24 cellular contexts compared by ENCODE assay signal in genomic region chr5:147467973-147468508, GRCh38. TPM values are rescaled to one million over a fixed set of nuclear protein-coding genes. Genes with fewer than 3 reads are reported as not detected.
DNase-seq lines count a peak whose midpoint lies in the region; ATAC-seq, FAIRE-seq and TF ChIP-seq lines count a peak whose summit lies in the region.
"Had no signal": no experiment of that assay in that cellular context is flagged by ENCODE, and none has a peak within 500 bp of the region (broad histone marks: within the 10 kb centered on the region; RNA-seq: fewer than 3 reads in every experiment).

No MANE protein-coding gene starts in this region.

- TF ChIP-seq POLR2A in GM12892 (IDR thresholded peaks at IDR 0.05; ENCODE audit: low read depth, low read length), result no peak

- no peaks in the 10 kb centered on the region for H3K27me3 ChIP-seq in HUES6 (ENCODE audit: control insufficient read depth, insufficient read depth, low read length)
- H3K27me3 ChIP-seq in neural progenitor cell, result no peaks in the 10 kb centered on the region
- no peaks in the 10 kb centered on the region for H3K27me3 ChIP-seq in colonic mucosa

- ATAC-seq in activated CD8-positive, alpha-beta T cell treated with anti-CD3 and anti-CD28 coated beads, Interleukin-2, amount 10 ng/mL, durations not matched to agents 7 days and 5 days, result no peak

- DNase-seq in amniotic epithelial cell (ENCODE audit: low read depth) (peak; percentile 74), fibroblast of the aortic adventitia (ENCODE audit: low read depth) (peak; percentile 58), neural progenitor cell (ENCODE audit: low spot score) (peak; percentile 16), colonic mucosa (no peak), GM12892 (ENCODE audit: insufficient read length) (no peak)
- no peak for DNase-seq in activated CD8-positive, alpha-beta T cell treated with anti-CD3 and anti-CD28 coated beads, Interleukin-2, amount 10 ng/mL, durations not matched to agents 7 days and 5 days
- no peak for DNase-seq in activated CD4-positive, alpha-beta T cell treated with anti-CD3 and anti-CD28 coated beads, Interleukin-2, amount 10 ng/mL, durations not matched to agents 7 days and 5 days
- DNase-seq: C1 segment of cervical spinal cord; CD4-positive, alpha-beta memory T cell; COR-L47; NCI-H1092; NCI-H1417 treated with DMSO at 0.1 percent for 48 hours; NCI-H187; NCI-H2081 treated with DMSO at 0.1 percent for 48 hours; NCI-H2171; NCI-H226; NCI-H510A; NCI-H69; RPMI8226; SHP77 had no signal

- H3K4me1 ChIP-seq in HUES6 (ENCODE audit: control insufficient read depth, insufficient read depth, low read length), result peaks cover 33% of the 10 kb centered on the region
- H3K4me1 ChIP-seq in neural progenitor cell, result peaks cover 43% of the 10 kb centered on the region
- H3K4me1 ChIP-seq in colonic mucosa, result no peaks in the 10 kb centered on the region

- peaks cover 12% of the 10 kb centered on the region for H3K9me3 Mint-ChIP-seq in neural progenitor cell
- H3K9me3 Mint-ChIP-seq in activated CD8-positive, alpha-beta T cell treated with anti-CD3 and anti-CD28 coated beads, Interleukin-2, amount 10 ng/mL, durations not matched to agents 7 days and 5 days (ENCODE audit: insufficient read depth), result no peaks in the 10 kb centered on the region
- H3K9me3 Mint-ChIP-seq in activated CD4-positive, alpha-beta T cell treated with anti-CD3 and anti-CD28 coated beads, Interleukin-2, amount 10 ng/mL, durations not matched to agents 7 days and 5 days, result no peaks in the 10 kb centered on the region

- peaks cover 3% of the 10 kb centered on the region for H3K4me1 Mint-ChIP-seq in neural progenitor cell
- H3K4me1 Mint-ChIP-seq in activated CD8-positive, alpha-beta T cell treated with anti-CD3 and anti-CD28 coated beads, Interleukin-2, amount 10 ng/mL, durations not matched to agents 7 days and 5 days (ENCODE audit: low read depth), result no peaks in the 10 kb centered on the region
- no peaks in the 10 kb centered on the region for H3K4me1 Mint-ChIP-seq in activated CD4-positive, alpha-beta T cell treated with anti-CD3 and anti-CD28 coated beads, Interleukin-2, amount 10 ng/mL, durations not matched to agents 7 days and 5 days
- H3K4me1 Mint-ChIP-seq: CD4-positive, alpha-beta memory T cell had no signal

- TF ChIP-seq CTCF in fibroblast of the aortic adventitia (IDR thresholded peaks at IDR 0.05; ENCODE audit: insufficient read depth, low read length), result no peak
- TF ChIP-seq CTCF in neural progenitor cell (IDR thresholded peaks at IDR 0.05), result no peak
- no peak for TF ChIP-seq CTCF in colonic mucosa (IDR thresholded peaks at IDR 0.05)

- H3K4me3 Mint-ChIP-seq in neural progenitor cell, result no peak overlapping the region
- no peak overlapping the region for H3K4me3 Mint-ChIP-seq in activated CD8-positive, alpha-beta T cell treated with anti-CD3 and anti-CD28 coated beads, Interleukin-2, amount 10 ng/mL, durations not matched to agents 7 days and 5 days
- H3K4me3 Mint-ChIP-seq in activated CD4-positive, alpha-beta T cell treated with anti-CD3 and anti-CD28 coated beads, Interleukin-2, amount 10 ng/mL, durations not matched to agents 7 days and 5 days, result no peak overlapping the region
- H3K4me3 Mint-ChIP-seq: CD4-positive, alpha-beta memory T cell had no signal

- peaks cover 3% of the 10 kb centered on the region for H3K27me3 Mint-ChIP-seq in neural progenitor cell (ENCODE audit: insufficient read depth, low read depth)
- H3K27me3 Mint-ChIP-seq in activated CD8-positive, alpha-beta T cell treated with anti-CD3 and anti-CD28 coated beads, Interleukin-2, amount 10 ng/mL, durations not matched to agents 7 days and 5 days (ENCODE audit: low read depth), result no peaks in the 10 kb centered on the region
- no peaks in the 10 kb centered on the region for H3K27me3 Mint-ChIP-seq in activated CD4-positive, alpha-beta T cell treated with anti-CD3 and anti-CD28 coated beads, Interleukin-2, amount 10 ng/mL, durations not matched to agents 7 days and 5 days

- FAIRE-seq in GM12892 (lab: Jason Lieb, UNC), result no peak
- FAIRE-seq: G401.6, H54, HTR-8/SVneo had no signal

- no peaks in the 10 kb centered on the region for H3K9me3 ChIP-seq in HUES6 (ENCODE audit: control insufficient read depth, insufficient read depth, low read depth, low read length)
- no peaks in the 10 kb centered on the region for H3K9me3 ChIP-seq in neural progenitor cell (ENCODE audit: low read depth)
- H3K9me3 ChIP-seq in colonic mucosa, result no peaks in the 10 kb centered on the region

- peaks cover 44% of the 10 kb centered on the region for H3K36me3 Mint-ChIP-seq in neural progenitor cell
- H3K36me3 Mint-ChIP-seq in activated CD8-positive, alpha-beta T cell treated with anti-CD3 and anti-CD28 coated beads, Interleukin-2, amount 10 ng/mL, durations not matched to agents 7 days and 5 days (ENCODE audit: low read depth), result no peaks in the 10 kb centered on the region
- no peaks in the 10 kb centered on the region for H3K36me3 Mint-ChIP-seq in activated CD4-positive, alpha-beta T cell treated with anti-CD3 and anti-CD28 coated beads, Interleukin-2, amount 10 ng/mL, durations not matched to agents 7 days and 5 days (ENCODE audit: low read depth)
- H3K36me3 Mint-ChIP-seq: CD4-positive, alpha-beta memory T cell had no signal

- peak overlapping the region; percentile 81 for H3K27ac ChIP-seq in HUES6 (ENCODE audit: low read depth, low read length)
- H3K27ac ChIP-seq in neural progenitor cell, result peak overlapping the region; percentile 83
- no peak overlapping the region for H3K27ac ChIP-seq in colonic mucosa

- no peak overlapping the region for H2AFZ ChIP-seq in neural progenitor cell (replicated peaks)

- H3K9ac ChIP-seq in HUES6 (ENCODE audit: low read length) (no peak overlapping the region), neural progenitor cell (no peak overlapping the region), colonic mucosa (ENCODE audit: low read depth in 2 of 2, low read length in 2 of 2) (no peak overlapping the region)

- CTCF ChIA-PET in activated CD8-positive, alpha-beta T cell treated with anti-CD3 and anti-CD28 coated beads, Interleukin-2, amount 10 ng/mL, durations not matched to agents 7 days and 5 days (lab: Charles Lee), result interaction anchor here (0.9 kb wide), 1 partner anchor 109 kb away, joined by 4 read pairs; no protein-coding TSS in a partner anchor
- CTCF ChIA-PET in activated CD4-positive, alpha-beta T cell treated with anti-CD3 and anti-CD28 coated beads, Interleukin-2, amount 10 ng/mL, durations not matched to agents 7 days and 5 days (lab: Charles Lee), result no interaction called here

- peak overlapping the region; percentile 11 for H3K4me2 ChIP-seq in neural progenitor cell

- POLR2A ChIA-PET in activated CD8-positive, alpha-beta T cell treated with anti-CD3 and anti-CD28 coated beads, Interleukin-2, amount 10 ng/mL, durations not matched to agents 7 days and 5 days (lab: Charles Lee), result no interaction called here
- POLR2A ChIA-PET in activated CD4-positive, alpha-beta T cell treated with anti-CD3 and anti-CD28 coated beads, Interleukin-2, amount 10 ng/mL, durations not matched to agents 7 days and 5 days (lab: Charles Lee), result no interaction called here

- H3K4me3 ChIP-seq in HUES6 (ENCODE audit: low read depth, low read length) (no peak overlapping the region), fibroblast of the aortic adventitia (ENCODE audit: low read depth, low read length) (no peak overlapping the region), neural progenitor cell (no peak overlapping the region), colonic mucosa (no peak overlapping the region)

- H3K36me3 ChIP-seq in HUES6 (ENCODE audit: control insufficient read depth, insufficient read depth, low read length), result no peaks in the 10 kb centered on the region
- no peaks in the 10 kb centered on the region for H3K36me3 ChIP-seq in neural progenitor cell
- no peaks in the 10 kb centered on the region for H3K36me3 ChIP-seq in colonic mucosa

- peaks cover 100% of the 10 kb centered on the region for H3K79me2 ChIP-seq in neural progenitor cell (ENCODE audit: low read depth)

- H3F3A ChIP-seq in neural progenitor cell (ENCODE audit: low read depth), result peaks cover 63% of the 10 kb centered on the region

- H3K27ac Mint-ChIP-seq in neural progenitor cell, result no peak overlapping the region
- H3K27ac Mint-ChIP-seq in activated CD8-positive, alpha-beta T cell treated with anti-CD3 and anti-CD28 coated beads, Interleukin-2, amount 10 ng/mL, durations not matched to agents 7 days and 5 days, result no peak overlapping the region
- no peak overlapping the region for H3K27ac Mint-ChIP-seq in activated CD4-positive, alpha-beta T cell treated with anti-CD3 and anti-CD28 coated beads, Interleukin-2, amount 10 ng/mL, durations not matched to agents 7 days and 5 days
- H3K27ac Mint-ChIP-seq: CD4-positive, alpha-beta memory T cell had no signal

- intact Hi-C loops in colonic mucosa (cut with DNase I), result no loop called here

- peaks cover under 1% of the 10 kb centered on the region for H4K20me1 ChIP-seq in neural progenitor cell (ENCODE audit: low read depth)

RNA-seq across cellular contexts. Expression of gene DPYSL3, which starts 41.8 kb away (rescaled TPM):
- total RNA-seq in fibroblast of the aortic adventitia (ENCODE audit: low replicate concordance) (89.6 and 157 TPM in 2 replicates), neural progenitor cell (ENCODE audit: low replicate concordance) (414 and 462 TPM in 2 replicates), colonic mucosa (10 to 100 TPM in 1 of 2 donors, 1 to 10 TPM in 1; 8.8 to 32.2 TPM)
- under 1 TPM in 1 of 2 experiments, not detected in 1; 0.23 TPM for total RNA-seq in activated CD8-positive, alpha-beta T cell treated with anti-CD3 and anti-CD28 coated beads, Interleukin-2, amount 10 ng/mL, durations not matched to agents 7 days and 5 days
- total RNA-seq in activated CD4-positive, alpha-beta T cell treated with anti-CD3 and anti-CD28 coated beads, Interleukin-2, amount 10 ng/mL, durations not matched to agents 7 days and 5 days, result not detected
- 0.68 TPM for polyA plus RNA-seq in GM12892 (2012; ENCODE audit: missing spikeins)
- polyA plus RNA-seq: CD4-positive, alpha-beta memory T cell had no signal

Comparison
In these comparisons a context has a peak if more than half of its experiments do, and no peak if none do; other contexts are left out.
1. DNase-seq: peak in amniotic epithelial cell (single experiment), fibroblast of the aortic adventitia (single experiment) and neural progenitor cell (single experiment); none in activated CD8-positive, alpha-beta T cell treated with anti-CD3 and anti-CD28 coated beads, Interleukin-2, amount 10 ng/mL, durations not matched to agents 7 days and 5 days (single experiment), colonic mucosa (single experiment), activated CD4-positive, alpha-beta T cell treated with anti-CD3 and anti-CD28 coated beads, Interleukin-2, amount 10 ng/mL, durations not matched to agents 7 days and 5 days (single experiment) and GM12892 (single experiment).
2. RNA of gene DPYSL3, which starts 41.8 kb away (total RNA-seq): 414 to 462 TPM in neural progenitor cell, 89.6 to 157 TPM in fibroblast of the aortic adventitia and 8.8 to 32.2 TPM in colonic mucosa; 0.23 TPM in activated CD8-positive, alpha-beta T cell treated with anti-CD3 and anti-CD28 coated beads, Interleukin-2, amount 10 ng/mL, durations not matched to agents 7 days and 5 days and not detected in activated CD4-positive, alpha-beta T cell treated with anti-CD3 and anti-CD28 coated beads, Interleukin-2, amount 10 ng/mL, durations not matched to agents 7 days and 5 days; every median in the first group is over 4 times any median in the second.